In the genomic region with DNA sequence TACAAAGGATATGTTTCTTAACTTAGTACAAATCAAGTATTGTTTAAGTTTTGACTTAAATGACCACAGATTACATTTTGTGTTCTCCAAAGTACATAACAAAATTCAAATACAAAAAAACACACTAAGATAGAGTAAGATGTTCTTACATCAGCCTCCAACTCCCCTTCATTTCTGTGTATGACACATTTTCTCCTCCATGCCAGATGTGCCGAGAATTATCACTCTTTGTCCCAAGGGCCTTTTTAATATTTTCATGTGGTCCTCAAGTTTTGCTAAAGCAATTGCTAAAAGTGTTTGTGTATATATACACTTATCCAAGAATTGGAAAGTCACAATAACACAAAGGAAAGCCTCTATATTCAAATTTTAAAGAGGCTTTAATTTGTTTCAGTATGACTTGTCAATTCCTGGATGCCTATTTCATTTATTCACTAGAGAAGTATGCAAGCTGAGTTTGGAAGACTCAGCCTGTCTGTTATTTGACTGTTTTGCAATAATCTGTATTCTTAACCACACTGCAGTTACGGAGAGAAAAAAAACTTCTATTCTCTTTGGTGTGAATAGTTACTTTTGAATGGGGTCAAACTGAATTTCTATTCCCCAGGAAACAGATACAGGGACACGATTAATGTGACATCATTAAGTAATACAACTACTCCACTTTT, we compare ENCODE assay signal across 14 cellular contexts.
DNase-seq lines count a peak whose midpoint lies in the region; ATAC-seq, FAIRE-seq and TF ChIP-seq lines count a peak whose summit lies in the region.
"Had no signal": no experiment of that assay in that cellular context is flagged by ENCODE, and none has a peak within 500 bp of the region (broad histone marks: within the 10 kb centered on the region; RNA-seq: fewer than 3 reads in every experiment).

No MANE protein-coding gene starts in this region.

- H3K27me3 ChIP-seq in neuron (ENCODE audit: insufficient read depth, low read length) = no peaks in the 10 kb centered on the region
- H3K27me3 ChIP-seq: BLaER1 treated with 17β-estradiol and CSF1 and Interleukin-3, amounts not matched to agents 10 nM and 100 nM; gastrocnemius medialis had no signal

- H3K4me3 ChIP-seq in AG09309 (ENCODE audit: control insufficient read depth, low read depth, low read length) (no peak overlapping the region), choroid plexus epithelial cell (ENCODE audit: low read depth, low read length) (no peak overlapping the region), neuron (ENCODE audit: low read length) (no peak overlapping the region)
- H3K4me3 ChIP-seq: BLaER1 treated with 17β-estradiol and CSF1 and Interleukin-3, amounts not matched to agents 10 nM and 100 nM; gastrocnemius medialis had no signal

- no peaks in the 10 kb centered on the region for H3K9me3 ChIP-seq in neuron (ENCODE audit: low read length)
- H3K9me3 ChIP-seq: gastrocnemius medialis had no signal

- peak overlapping the region; percentile 90 for H2AFZ ChIP-seq in neuron (ENCODE audit: low read depth, low read length)

- no peaks in the 10 kb centered on the region for H3K9me3 Mint-ChIP-seq in nephron progenitor cell

- no peaks in the 10 kb centered on the region for H3K4me1 Mint-ChIP-seq in nephron progenitor cell

- no peaks in the 10 kb centered on the region for H3K36me3 Mint-ChIP-seq in nephron progenitor cell (ENCODE audit: low read depth)

- no peaks in the 10 kb centered on the region for H3K27me3 Mint-ChIP-seq in nephron progenitor cell (ENCODE audit: low read depth, poor library complexity)

- peaks cover 14% of the 10 kb centered on the region for H3K4me1 ChIP-seq in neuron (ENCODE audit: insufficient read depth, low read length)
- H3K4me1 ChIP-seq: BLaER1 treated with 17β-estradiol and CSF1 and Interleukin-3, amounts not matched to agents 10 nM and 100 nM; gastrocnemius medialis had no signal

- FAIRE-seq in HTR-8/SVneo (lab: Jason Lieb, UNC) (no peak), GM12891 (lab: Jason Lieb, UNC) (no peak)

- no peak for TF ChIP-seq CTCF in AG09309 (IDR thresholded peaks at IDR 0.05; ENCODE audit: control insufficient read depth, insufficient read depth, low read depth, low read length, missing control alignments)
- no peak for TF ChIP-seq CTCF in choroid plexus epithelial cell (conservative IDR thresholded peaks at IDR 0.05; ENCODE audit: low read depth, low read length)
- TF ChIP-seq CTCF in nephron progenitor cell (IDR thresholded peaks at IDR 0.05) = no peak

- TF ChIP-seq POLR2A in GM12891 (IDR thresholded peaks at IDR 0.05; ENCODE audit: low read depth, low read length) = no peak

- H3K27ac Mint-ChIP-seq in nephron progenitor cell = no peak overlapping the region

- no peak overlapping the region for H3K4me3 Mint-ChIP-seq in nephron progenitor cell

- DNase-seq in AG09309 (ENCODE audit: low read depth) (peak; percentile 50), HTR-8/SVneo (ENCODE audit: insufficient read length, low spot score) (peak; percentile 1), choroid plexus epithelial cell (ENCODE audit: low read depth) (peak; percentile 80), activated gamma-delta T cell (lab: John Stamatoyannopoulos, UW) (no peak), GM12891 (ENCODE audit: insufficient read length, low spot score) (no peak), nephron progenitor cell (no peak)
- DNase-seq: gastrocnemius medialis; midbrain; NK-92 treated with Interleukin-12 subunit alpha and Interleukin-12 subunit beta, amount 100 ng/mL, for 24 hours; SIG-M5; T1000 had no signal

- ATAC-seq in GM21717 (IDR thresholded peaks at IDR 0.05; ENCODE audit: unreplicated experiment) = no peak

- no peaks in the 10 kb centered on the region for H3K36me3 ChIP-seq in neuron (ENCODE audit: insufficient read depth, low read length)
- H3K36me3 ChIP-seq: BLaER1 treated with 17β-estradiol and CSF1 and Interleukin-3, amounts not matched to agents 10 nM and 100 nM; gastrocnemius medialis had no signal

TF ChIP-seq in GM12891, 5 proteins besides CTCF, POLR2A, EP300 and RAD21:
- TF ChIP-seq POLR2AphosphoS5 (IDR thresholded peaks at IDR 0.05; ENCODE audit: low read depth, low read length) = no peak

Comparison
In these comparisons a context has a peak if more than half of its experiments do, and no peak if none do; other contexts are left out.
1. DNase-seq: peak in AG09309 (single experiment), HTR-8/SVneo (single experiment) and choroid plexus epithelial cell (single experiment); none in activated gamma-delta T cell (single experiment), GM12891 (single experiment) and nephron progenitor cell (single experiment).